ENCODE assay signal across 16 cellular contexts in the genomic region with DNA sequence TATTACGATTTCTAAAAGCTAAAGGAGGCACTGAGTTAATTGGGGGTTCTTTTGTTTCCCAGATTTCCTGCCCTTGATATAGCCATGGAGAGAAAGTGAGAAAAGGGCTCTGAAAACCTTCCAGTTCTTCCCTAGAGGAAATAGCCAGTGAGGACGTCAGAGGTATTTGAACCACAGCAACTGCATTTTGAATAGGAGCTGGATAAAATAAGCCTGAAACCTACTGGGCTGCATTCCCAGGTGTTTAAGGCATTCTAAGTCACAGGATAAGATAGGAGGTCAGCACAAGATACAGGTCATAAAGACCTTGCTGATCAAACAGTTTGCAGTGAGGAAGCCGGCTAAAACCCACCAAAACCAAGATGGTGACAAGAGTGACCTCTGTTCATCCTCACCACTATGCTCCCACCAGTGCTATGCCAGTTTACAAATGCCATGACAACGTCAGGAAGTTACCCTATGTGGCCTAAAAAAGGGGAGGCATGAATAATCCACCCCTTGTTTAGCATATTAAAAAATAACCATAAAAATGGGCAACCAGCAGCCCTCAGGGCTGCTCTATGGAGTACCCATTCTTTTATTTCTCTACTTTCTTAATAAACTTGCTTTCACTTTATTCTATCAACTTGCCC.
"Had no signal": no experiment of that assay in that cellular context is flagged by ENCODE, and none has a peak within 500 bp of the region (broad histone marks: within the 10 kb centered on the region; RNA-seq: fewer than 3 reads in every experiment).

No MANE protein-coding gene starts in this region.

- H3K27ac ChIP-seq: neutrophil, tibial nerve, WERI-Rb-1 had no signal

- H3K4me3 ChIP-seq: lung, tibial nerve had no signal

- H3K9me3 ChIP-seq: neutrophil, tibial nerve had no signal

- ATAC-seq: activated T-helper 17 cell treated with anti-CD3 and anti-CD28 coated beads, Interleukin-2, amount 50 U/mL, for 72 hours; naive thymus-derived CD4-positive, alpha-beta T cell; stimulated activated naive B cell treated with anti-CD40 and anti-IgM and Interleukin-4, amounts not matched to agents 10 μg/mL and 1 μg/mL and 100 μg/mL, for 72 hours had no signal

- H3K4me1 ChIP-seq: tibial nerve had no signal

- H3K36me3 Mint-ChIP-seq: naive thymus-derived CD4-positive, alpha-beta T cell; stimulated activated naive B cell treated with anti-CD40 and anti-IgM and Interleukin-4, amounts not matched to agents 10 μg/mL and 1 μg/mL and 100 μg/mL, for 72 hours had no signal

- H3K9me3 Mint-ChIP-seq: activated T-helper 17 cell treated with anti-CD3 and anti-CD28 coated beads, Interleukin-2, amount 50 U/mL, for 72 hours; central memory CD8-positive, alpha-beta T cell had no signal

- H3K27ac Mint-ChIP-seq: activated naive CD4-positive, alpha-beta T cell treated with anti-CD3 and anti-CD28 coated beads, Interleukin-2, amount 10 ng/mL, durations not matched to agents 7 days and 5 days; activated T-helper 17 cell treated with anti-CD3 and anti-CD28 coated beads, Interleukin-2, amount 50 U/mL, for 72 hours; naive thymus-derived CD4-positive, alpha-beta T cell; stimulated activated naive B cell treated with anti-CD40 and anti-IgM and Interleukin-4, amounts not matched to agents 10 μg/mL and 1 μg/mL and 100 μg/mL, for 72 hours; T-helper 1 cell treated with Interleukin-12 subunit alpha and Interleukin-12 subunit beta and Interleukin-4 antibody, amounts not matched to agents 30 μg/mL and 1 μg/mL, for 36 hours had no signal

- H3K4me1 Mint-ChIP-seq: activated T-helper 17 cell treated with anti-CD3 and anti-CD28 coated beads, Interleukin-2, amount 50 U/mL, for 72 hours had no signal

- H3K36me3 ChIP-seq: neutrophil, tibial nerve, WERI-Rb-1 had no signal

- DNase-seq: activated CD4-positive, alpha-beta T cell treated with anti-CD3 and anti-CD28 coated beads, Interleukin-2, amount 50 U/mL, for 48 hours; activated naive CD4-positive, alpha-beta T cell treated with anti-CD3 and anti-CD28 coated beads, Interleukin-2, amount 10 ng/mL, durations not matched to agents 7 days and 5 days; effector CD8-positive, alpha-beta T cell; foreskin melanocyte; head of caudate nucleus; naive thymus-derived CD4-positive, alpha-beta T cell; posterior cingulate gyrus; stimulated activated CD4-positive, alpha-beta T cell treated with anti-CD3 and anti-CD28 coated beads, Interleukin-2, amount 100 ng/mL, for 48 hours; stimulated activated naive B cell treated with anti-CD40 and anti-IgM and Interleukin-4, amounts not matched to agents 10 μg/mL and 1 μg/mL and 100 μg/mL, for 72 hours; WERI-Rb-1 had no signal

- H3K4me3 Mint-ChIP-seq: activated naive CD4-positive, alpha-beta T cell treated with anti-CD3 and anti-CD28 coated beads, Interleukin-2, amount 10 ng/mL, durations not matched to agents 7 days and 5 days; activated T-helper 17 cell treated with anti-CD3 and anti-CD28 coated beads, Interleukin-2, amount 50 U/mL, for 72 hours; central memory CD8-positive, alpha-beta T cell; naive thymus-derived CD4-positive, alpha-beta T cell; stimulated activated naive B cell treated with anti-CD40 and anti-IgM and Interleukin-4, amounts not matched to agents 10 μg/mL and 1 μg/mL and 100 μg/mL, for 72 hours; T-helper 1 cell treated with Interleukin-12 subunit alpha and Interleukin-12 subunit beta and Interleukin-4 antibody, amounts not matched to agents 30 μg/mL and 1 μg/mL, for 36 hours had no signal

- H3K27me3 ChIP-seq: tibial nerve had no signal
